Comparison of ENCODE assay signal across 8 cellular contexts in the genomic region with DNA sequence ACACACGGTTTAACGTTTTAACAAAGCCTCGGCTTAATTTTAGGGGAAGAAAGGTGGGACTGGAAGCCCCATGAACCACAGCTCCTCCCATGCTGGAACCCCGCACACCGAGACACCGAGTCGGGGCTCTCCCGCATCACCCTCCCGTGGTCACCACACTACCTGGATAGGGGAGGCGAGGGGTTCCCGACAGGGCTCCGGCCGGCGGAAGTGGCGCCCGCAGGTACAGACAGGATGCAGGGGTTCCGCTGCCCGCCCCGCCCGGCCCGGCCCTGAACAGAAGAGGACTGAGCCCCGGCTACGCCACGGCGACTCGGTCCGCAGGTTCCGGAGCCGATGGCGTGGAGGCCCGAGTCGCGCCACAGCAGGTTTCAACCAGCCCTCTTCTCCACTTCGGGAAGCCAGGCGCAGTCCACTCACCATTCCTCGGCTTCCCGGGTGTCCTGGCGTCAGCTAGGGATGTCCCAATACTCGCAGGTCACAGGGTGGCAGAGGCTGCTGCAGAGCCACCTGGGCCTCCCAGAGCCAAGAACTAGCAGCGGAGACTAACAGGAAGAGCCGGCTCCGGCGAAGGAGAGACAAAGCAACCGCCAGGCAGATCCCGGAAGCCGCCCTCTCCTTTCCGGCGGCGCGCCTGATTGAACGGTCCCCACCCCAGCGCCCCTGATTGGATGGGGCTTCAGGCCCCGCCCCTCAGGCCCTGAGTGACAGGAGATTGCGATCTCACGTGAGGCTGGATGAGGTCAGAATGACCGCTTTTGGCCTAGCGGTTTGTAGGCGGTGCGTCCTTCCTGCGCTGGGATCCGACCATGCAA. TPM values are rescaled to one million over a fixed set of nuclear protein-coding genes. Genes with fewer than 3 reads are reported as not detected.
A peak's percentile ranks its signal among the peaks of the same experiment; 100 is the strongest.
DNase-seq lines count a peak whose midpoint lies in the region; ATAC-seq and TF ChIP-seq lines count a peak whose summit lies in the region.

Gene ZNF669, minus strand, starts transcription at position 580 of the 815 bp plus-strand sequence. Its CDS starts 157 bp downstream, at position 423.

- no peaks in the 10 kb centered on the region for H3K27me3 ChIP-seq in kidney epithelial cell (ENCODE audit: control insufficient read depth, insufficient read depth, low read length)

- TF ChIP-seq CTCF in kidney epithelial cell (IDR thresholded peaks at IDR 0.05; ENCODE audit: insufficient read depth, low read length, poor library complexity, severe bottlenecking) = no peak

- H3K36me3 ChIP-seq in kidney epithelial cell (ENCODE audit: control insufficient read depth, insufficient read depth, low read length) = peaks cover 1% of the 10 kb centered on the region

- peak; percentile 98 for ATAC-seq in HG03378 (IDR thresholded peaks at IDR 0.05; ENCODE audit: unreplicated experiment)
- peak; percentile 100 for ATAC-seq in activated CD4-positive, CD25-positive, alpha-beta regulatory T cell treated with anti-CD3 and anti-CD28 coated beads, Interleukin-2, amount 50 U/mL, for 24 hours

- peak within 1 kb of the TSS; percentile 99 for H3K4me3 ChIP-seq in kidney epithelial cell (ENCODE audit: low read depth, low read length)

- peak; percentile 87 for TF ChIP-seq POLR2A in GM19099 (IDR thresholded peaks at IDR 0.05; ENCODE audit: extremely low read depth, insufficient read length, low read depth)

- peak; percentile 91 to 92 for DNase-seq in AML-193 (lab: John Stamatoyannopoulos, UW)
- peak; percentile 89 for DNase-seq in NCI-H446 treated with DMSO at 0.1 percent for 48 hours (lab: John Stamatoyannopoulos, UW)
- DNase-seq in cerebellar nuclear complex (lab: John Stamatoyannopoulos, UW) = peak; percentile 75 to 95
- peak; percentile 81 for DNase-seq in kidney epithelial cell (ENCODE audit: low read depth)
- peak; percentile 96 for DNase-seq in stimulated activated CD4-positive, alpha-beta T cell treated with anti-CD3 and anti-CD28 coated beads, Interleukin-15, amount 100 ng/mL, for 24 hours

RNA-seq across cellular contexts. Expression of gene ZNF669, which starts in this region (rescaled TPM):
- total RNA-seq in kidney epithelial cell = 21.0 and 31.2 TPM in 2 replicates

Comparison
In these comparisons a context has a peak if more than half of its experiments do, and no peak if none do; other contexts are left out.
1. Peak in every context shown above with its lines: DNase-seq, ATAC-seq and H3K4me3 ChIP-seq.